In the genomic region with DNA sequence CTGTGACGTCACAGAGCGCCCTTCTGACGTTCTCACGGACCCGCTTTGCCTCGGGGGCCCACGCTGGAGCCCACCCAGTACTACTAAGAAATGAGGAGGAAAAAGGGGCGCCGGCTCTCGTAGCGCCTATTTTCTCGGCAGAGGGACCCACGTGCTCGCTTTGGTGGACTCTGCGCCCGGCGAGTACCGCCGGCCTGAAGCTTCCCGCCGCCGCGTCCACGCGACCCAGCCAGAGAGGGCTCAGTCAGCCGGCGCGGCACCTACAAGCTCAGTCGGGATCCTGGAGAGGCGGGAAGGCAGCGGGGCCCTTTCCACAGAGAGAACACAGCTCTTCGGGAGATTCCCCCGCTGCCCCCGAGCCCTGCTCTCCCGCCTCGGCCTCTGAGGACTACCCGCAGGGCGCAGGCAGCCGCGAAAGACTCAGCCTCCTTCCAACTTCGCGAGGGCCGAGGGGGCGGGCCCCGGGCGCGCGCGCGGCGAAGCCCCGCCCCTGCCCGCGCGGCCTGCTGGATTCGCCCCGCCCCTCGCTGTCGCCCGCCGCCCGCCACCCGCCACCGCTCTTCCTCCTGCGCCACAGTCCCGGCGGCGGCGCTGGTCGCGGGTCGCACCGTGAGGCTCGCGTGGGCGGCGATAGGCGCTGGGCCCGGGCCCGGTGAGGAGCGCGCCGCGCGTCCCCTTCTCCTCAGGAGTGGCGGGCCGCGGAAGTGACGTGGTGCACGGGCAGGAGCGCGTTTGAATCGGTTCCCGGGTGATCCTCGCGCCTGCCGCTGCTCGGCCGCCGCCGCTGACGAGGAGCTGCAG, we compare ENCODE assay signal across 8 cellular contexts. TPM values are rescaled to one million over a fixed set of nuclear protein-coding genes. Genes with fewer than 3 reads are reported as not detected.
A peak's percentile ranks its signal among the peaks of the same experiment; 100 is the strongest.
DNase-seq lines count a peak whose midpoint lies in the region; ATAC-seq, FAIRE-seq and TF ChIP-seq lines count a peak whose summit lies in the region.

Gene SMCHD1 (plus strand): TSS at position 574 of the 801 bp plus-strand sequence. CDS start 350 bp downstream, outside the sequence.

- H3K36me3 Mint-ChIP-seq in activated T-cell treated with anti-CD3 and anti-CD28 coated beads, Interleukin-2, amount 50 U/mL, for 72 hours (ENCODE audit: insufficient read depth in 2 of 2), result peaks cover 8 to 16% of the 10 kb centered on the region in 2 donors

- in situ Hi-C loops in KBM-7 (cut with MboI; ENCODE audit: low pct_unique_long_range_greater_than_20kb, low sequenced_read_pairs), result no loop called here

- peak within 1 kb of the TSS; percentile 96 to 100 for H3K4me3 Mint-ChIP-seq in activated T-cell treated with anti-CD3 and anti-CD28 coated beads, Interleukin-2, amount 50 U/mL, for 72 hours

- peak within 1 kb of the TSS; percentile 97 for H3K27ac Mint-ChIP-seq in activated T-cell treated with anti-CD3 and anti-CD28 coated beads, Interleukin-2, amount 50 U/mL, for 72 hours

- peaks cover 23 to 45% (median 43%) of the 10 kb centered on the region in 4 donors for H3K4me1 ChIP-seq in esophagus muscularis mucosa

- peak; percentile 38 for TF ChIP-seq POLR2A in esophagus muscularis mucosa (IDR thresholded peaks at IDR 0.05; ENCODE audit: low read depth)

- H3K4me1 Mint-ChIP-seq in activated T-cell treated with anti-CD3 and anti-CD28 coated beads, Interleukin-2, amount 50 U/mL, for 72 hours (ENCODE audit: low read depth), result peaks cover 43% of the 10 kb centered on the region

- peak within 1 kb of the TSS; percentile 97 to 99 (median 98) for H3K27ac ChIP-seq in esophagus muscularis mucosa (replicated peaks in 1 of 4)

- no peaks in the 10 kb centered on the region for H3K9me3 Mint-ChIP-seq in activated T-cell treated with anti-CD3 and anti-CD28 coated beads, Interleukin-2, amount 50 U/mL, for 72 hours

- TF ChIP-seq EP300 in esophagus muscularis mucosa (IDR thresholded peaks at IDR 0.05), result no peak

- peak; percentile 39 for DNase-seq in DMS79 (lab: John Stamatoyannopoulos, UW)
- DNase-seq in KBM-7, result peak; percentile 79
- peak; percentile 63 for DNase-seq in RCC 7860 (ENCODE audit: low spot score)
- peak; percentile 95 to 96 for DNase-seq in activated T-cell treated with anti-CD3 and anti-CD28 coated beads, Interleukin-2, amount 50 U/mL, for 72 hours
- DNase-seq in esophagus muscularis mucosa (ENCODE audit: extremely low spot score), result peak; percentile 96
- peak; percentile 85 for DNase-seq in myocyte (ENCODE audit: low read depth)
- DNase-seq in stimulated activated CD8-positive, alpha-beta memory T cell treated with anti-CD3 and anti-CD28 coated beads, Interleukin-7, amount 100 ng/mL, for 48 hours (ENCODE audit: extremely low read depth in 1 of 2, low read depth in 1 of 2), result peak; percentile 89 to 90

- TF ChIP-seq CTCF in esophagus muscularis mucosa (IDR thresholded peaks at IDR 0.05), result no peak

- intact Hi-C loops in esophagus muscularis mucosa (cut with DNase I), result loop anchor here (5.0 to 10.0 kb wide), 2 partner anchors 83 to 789 kb away; partner anchors contain the start of genes METTL4 and NDC80

- WGBS in esophagus muscularis mucosa, result no CpG with 5 or more reads among the region's 102 CpGs

- no peaks in the 10 kb centered on the region for H3K36me3 ChIP-seq in esophagus muscularis mucosa

- ATAC-seq in GM21717 (IDR thresholded peaks at IDR 0.05; ENCODE audit: unreplicated experiment), result peak; percentile 67
- peak; percentile 83 to 85 for ATAC-seq in activated T-cell treated with anti-CD3 and anti-CD28 coated beads, Interleukin-2, amount 50 U/mL, for 72 hours (replicated peaks in 1 of 2)

- no peaks in the 10 kb centered on the region for H3K9me3 ChIP-seq in esophagus muscularis mucosa

- H3K27me3 Mint-ChIP-seq in activated T-cell treated with anti-CD3 and anti-CD28 coated beads, Interleukin-2, amount 50 U/mL, for 72 hours (ENCODE audit: low read depth), result no peaks in the 10 kb centered on the region

- FAIRE-seq in RCC 7860 (lab: Jason Lieb, UNC), result no peak

- peak within 1 kb of the TSS; percentile 91 to 98 (median 94) for H3K4me3 ChIP-seq in esophagus muscularis mucosa

- H3K27me3 ChIP-seq in esophagus muscularis mucosa, result no peaks in the 10 kb centered on the region

RNA-seq across cellular contexts. Expression of gene SMCHD1, which starts in this region (rescaled TPM):
- 100 to 1,000 TPM; 103 to 137 TPM for total RNA-seq in activated T-cell treated with anti-CD3 and anti-CD28 coated beads, Interleukin-2, amount 50 U/mL, for 72 hours
- total RNA-seq in esophagus muscularis mucosa (10 to 100 TPM; 47.9 to 62.3 (median 58.2) TPM), myocyte (36.6 and 37.9 TPM in 2 replicates)
- polyA plus RNA-seq in myocyte (2012), result 6.1 TPM

Comparison
In these comparisons a context has a peak if more than half of its experiments do, and no peak if none do; other contexts are left out.
1. Peak in every context shown above with its lines: DNase-seq, ATAC-seq, H3K4me3 ChIP-seq and H3K27ac ChIP-seq.
2. DNase-seq: peak in every context shown above with its lines; median percentile 96 in esophagus muscularis mucosa; 96 in activated T-cell treated with anti-CD3 and anti-CD28 coated beads, Interleukin-2, amount 50 U/mL, for 72 hours; 90 in stimulated activated CD8-positive, alpha-beta memory T cell treated with anti-CD3 and anti-CD28 coated beads, Interleukin-7, amount 100 ng/mL, for 48 hours; 85 in myocyte; 79 in KBM-7; 63 in RCC 7860; 39 in DMS79.